In genomic region chr5:68683632-68684035, GRCh38 we compare ENCODE assay signal across 9 cellular contexts.
DNase-seq lines count a peak whose midpoint lies in the region; ATAC-seq and TF ChIP-seq lines count a peak whose summit lies in the region.
"Had no signal": no experiment of that assay in that cellular context is flagged by ENCODE, and none has a peak within 500 bp of the region (broad histone marks: within the 10 kb centered on the region; RNA-seq: fewer than 3 reads in every experiment).

No MANE protein-coding gene starts in this region.

- TF ChIP-seq POLR2A in esophagus muscularis mucosa (IDR thresholded peaks at IDR 0.05; ENCODE audit: low read depth) (no peak), ovary (IDR thresholded peaks at IDR 0.05) (no peak)

- 60% methylated on average over 5 of the region's 5 CpGs for WGBS in esophagus muscularis mucosa
- WGBS in ovary, 3 donors, result 51 to 55% (median 52%) methylated on average over 5 of the region's 5 CpGs

- DNase-seq in BJ (ENCODE audit: low read depth) (peak; percentile 97), NCI-H446 treated with DMSO at 0.1 percent for 48 hours (lab: John Stamatoyannopoulos, UW) (peak; percentile 29), esophagus muscularis mucosa (ENCODE audit: extremely low spot score) (peak; percentile 64), non-pigmented ciliary epithelial cell (ENCODE audit: low read depth) (peak; percentile 98), ovary (no peak), NCI-H526 (lab: John Stamatoyannopoulos, UW) (no peak)
- no peak for DNase-seq in stimulated activated CD4-positive, alpha-beta T cell treated with anti-CD3 and anti-CD28 coated beads, Interleukin-2, amount 100 ng/mL, for 24 hours
- DNase-seq: stimulated activated CD4-positive, alpha-beta T cell treated with anti-CD3 and anti-CD28 coated beads, Interleukin-12 subunit alpha, Interleukin-12 subunit beta, amount 100 ng/mL, for 4 hours had no signal

- H3K27ac ChIP-seq in esophagus muscularis mucosa (replicated peaks in 1 of 4) (no peak overlapping the region), ovary (no peak overlapping the region)

- ATAC-seq in GM21786 (IDR thresholded peaks at IDR 0.05; ENCODE audit: unreplicated experiment), result no peak

- TF ChIP-seq CTCF in BJ (IDR thresholded peaks at IDR 0.05; ENCODE audit: insufficient read depth, low read depth, low read length) (no peak), esophagus muscularis mucosa (IDR thresholded peaks at IDR 0.05) (no peak), ovary (IDR thresholded peaks at IDR 0.05) (no peak)

- intact Hi-C loops in esophagus muscularis mucosa (cut with DNase I), result no loop called here
- intact Hi-C loops in ovary (cut with DNase I), result no loop called here

- H3K27me3 ChIP-seq in BJ (ENCODE audit: control insufficient read depth, insufficient read depth, low read length), result no peaks in the 10 kb centered on the region
- H3K27me3 ChIP-seq in esophagus muscularis mucosa, result no peaks in the 10 kb centered on the region
- no peaks in the 10 kb centered on the region for H3K27me3 ChIP-seq in ovary

- POLR2A ChIA-PET in BJ (lab: Charles Lee), result no interaction called here

- H3K4me3 ChIP-seq in BJ (ENCODE audit: low read depth, low read length), result no peak overlapping the region
- no peak overlapping the region for H3K4me3 ChIP-seq in esophagus muscularis mucosa
- H3K4me3 ChIP-seq in ovary, result no peak overlapping the region

- H3K9me3 ChIP-seq in esophagus muscularis mucosa (no peaks in the 10 kb centered on the region), ovary (no peaks in the 10 kb centered on the region)

- no peaks in the 10 kb centered on the region for H3K36me3 ChIP-seq in BJ (ENCODE audit: control insufficient read depth, insufficient read depth, low read length)
- no peaks in the 10 kb centered on the region for H3K36me3 ChIP-seq in esophagus muscularis mucosa
- no peaks in the 10 kb centered on the region for H3K36me3 ChIP-seq in ovary

- CTCF ChIA-PET in BJ (lab: Yijun Ruan, JAX), result interaction anchor here (0.5 to 1.5 kb wide), 4 partner anchors 9 to 510 kb away, joined by 3 to 4 read pairs (median 4); no protein-coding TSS in a partner anchor

- TF ChIP-seq EP300 in esophagus muscularis mucosa (IDR thresholded peaks at IDR 0.05), result no peak
- TF ChIP-seq EP300 in ovary (IDR thresholded peaks at IDR 0.05), result no peak

- no peaks in the 10 kb centered on the region for H3K4me1 ChIP-seq in esophagus muscularis mucosa
- H3K4me1 ChIP-seq in ovary (ENCODE audit: insufficient read depth), result no peaks in the 10 kb centered on the region

Comparison
In these comparisons a context has a peak if more than half of its experiments do, and no peak if none do; other contexts are left out.
1. DNase-seq: peak in BJ (single experiment), NCI-H446 treated with DMSO at 0.1 percent for 48 hours (single experiment), esophagus muscularis mucosa (single experiment) and non-pigmented ciliary epithelial cell (single experiment); none in ovary (0 of 5), NCI-H526 (0 of 2) and stimulated activated CD4-positive, alpha-beta T cell treated with anti-CD3 and anti-CD28 coated beads, Interleukin-2, amount 100 ng/mL, for 24 hours (0 of 2).